ENCODE assay signal across 13 cellular contexts in genomic region chr7:35520810-35521059, GRCh38.
"Had no signal": no experiment of that assay in that cellular context is flagged by ENCODE, and none has a peak within 500 bp of the region (broad histone marks: within the 10 kb centered on the region; RNA-seq: fewer than 3 reads in every experiment).

No MANE protein-coding gene starts in this region.

- H3K9me3 Mint-ChIP-seq: activated CD4-positive, alpha-beta memory T cell treated with anti-CD3 and anti-CD28 coated beads, Interleukin-2, amount 10 ng/mL, durations not matched to agents 7 days and 5 days; activated CD4-positive, alpha-beta T cell treated with anti-CD3 and anti-CD28 coated beads, Interleukin-2, amount 10 ng/mL, durations not matched to agents 7 days and 5 days; activated T-cell treated with anti-CD3 and anti-CD28 coated beads, Interleukin-2, amount 50 U/mL, for 4 hours; activated T-helper 17 cell treated with anti-CD3 and anti-CD28 coated beads, Interleukin-2, amount 50 U/mL, for 72 hours; central memory CD8-positive, alpha-beta T cell; dendritic cell treated with granulocyte-macrophage colony-stimulating factor and Interleukin-4, amounts not matched to agents 40 ng/mL and 50 ng/mL, for 4 days; endodermal cell had no signal

- H3K4me3 Mint-ChIP-seq: activated CD4-positive, alpha-beta memory T cell treated with anti-CD3 and anti-CD28 coated beads, Interleukin-2, amount 10 ng/mL, durations not matched to agents 7 days and 5 days; activated CD4-positive, alpha-beta T cell treated with anti-CD3 and anti-CD28 coated beads, Interleukin-2, amount 10 ng/mL, durations not matched to agents 7 days and 5 days; activated naive CD8-positive, alpha-beta T cell; activated T-cell treated with anti-CD3 and anti-CD28 coated beads, Interleukin-2, amount 50 U/mL, for 4 hours; activated T-helper 17 cell treated with anti-CD3 and anti-CD28 coated beads, Interleukin-2, amount 50 U/mL, for 72 hours; central memory CD8-positive, alpha-beta T cell; dendritic cell treated with granulocyte-macrophage colony-stimulating factor and Interleukin-4, amounts not matched to agents 40 ng/mL and 50 ng/mL, for 4 days; endodermal cell; T-helper 17 cell had no signal

- H3K27ac Mint-ChIP-seq: activated CD4-positive, alpha-beta memory T cell treated with anti-CD3 and anti-CD28 coated beads, Interleukin-2, amount 10 ng/mL, durations not matched to agents 7 days and 5 days; activated CD4-positive, alpha-beta T cell treated with anti-CD3 and anti-CD28 coated beads, Interleukin-2, amount 10 ng/mL, durations not matched to agents 7 days and 5 days; activated T-helper 17 cell treated with anti-CD3 and anti-CD28 coated beads, Interleukin-2, amount 50 U/mL, for 72 hours; dendritic cell treated with granulocyte-macrophage colony-stimulating factor and Interleukin-4, amounts not matched to agents 40 ng/mL and 50 ng/mL, for 4 days; endodermal cell; T-helper 17 cell had no signal

- DNase-seq: activated CD4-positive, alpha-beta T cell treated with anti-CD3 and anti-CD28 coated beads for 1 hour had no signal

- H3K36me3 Mint-ChIP-seq: activated naive CD8-positive, alpha-beta T cell had no signal

- H3K4me3 ChIP-seq: coronary artery, dorsolateral prefrontal cortex had no signal

- H3K27ac ChIP-seq: brain microvascular endothelial cell, coronary artery, dorsolateral prefrontal cortex had no signal

- H3K4me1 Mint-ChIP-seq: activated CD4-positive, alpha-beta memory T cell treated with anti-CD3 and anti-CD28 coated beads, Interleukin-2, amount 10 ng/mL, durations not matched to agents 7 days and 5 days; central memory CD8-positive, alpha-beta T cell; endodermal cell had no signal

- H3K36me3 ChIP-seq: brain microvascular endothelial cell had no signal
